In the genomic region with DNA sequence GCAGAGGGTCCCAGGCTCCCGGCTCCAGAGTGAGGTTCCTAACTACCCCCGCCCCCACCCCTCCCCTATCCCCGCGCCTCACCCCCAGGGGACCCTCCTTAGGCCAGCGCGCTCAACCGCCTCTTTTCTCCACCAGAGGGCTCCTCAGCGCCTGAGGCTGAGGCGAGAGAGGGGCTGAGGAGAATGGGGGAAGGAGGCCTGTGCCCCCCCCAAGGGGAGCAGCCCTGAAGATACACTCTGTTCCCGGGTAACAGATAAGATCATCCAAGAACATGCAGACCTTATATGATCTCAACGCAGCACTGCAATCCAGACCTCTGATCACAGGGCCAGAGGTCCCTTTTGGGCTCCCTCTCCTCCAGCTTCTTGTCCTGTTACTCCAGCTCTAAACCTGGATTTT, we compare ENCODE assay signal across 8 cellular contexts. TPM values are rescaled to one million over a fixed set of nuclear protein-coding genes. Genes with fewer than 3 reads are reported as not detected.
DNase-seq lines count a peak whose midpoint lies in the region; ATAC-seq and TF ChIP-seq lines count a peak whose summit lies in the region.

No MANE protein-coding gene starts in this region.

- WGBS in heart right ventricle, 2 donors: 36 to 43% methylated on average over 11 of the region's 11 CpGs

- no peak overlapping the region for H3K27ac Mint-ChIP-seq in activated T-cell treated with anti-CD3 and anti-CD28 coated beads, Interleukin-2, amount 50 U/mL, for 72 hours

- peak; percentile 74 for TF ChIP-seq CTCF in Loucy (conservative IDR thresholded peaks at IDR 0.05; ENCODE audit: low read length)
- peak in 8 of 9 donors; percentile 31 to 68 (median 61) for TF ChIP-seq CTCF in heart right ventricle (IDR thresholded peaks at IDR 0.05)

- H3K4me3 ChIP-seq in Loucy (ENCODE audit: low read length, poor library complexity, severe bottlenecking) (no peak overlapping the region), heart right ventricle (peak overlapping the region in 1 of 10 donors; percentile 8)

- H3K36me3 Mint-ChIP-seq in activated T-cell treated with anti-CD3 and anti-CD28 coated beads, Interleukin-2, amount 50 U/mL, for 72 hours (ENCODE audit: insufficient read depth in 2 of 2): peaks cover 7 to 10% of the 10 kb centered on the region in 2 donors

- H3K9ac ChIP-seq in Loucy (ENCODE audit: low read depth, low read length, poor library complexity, severe bottlenecking): no peak overlapping the region

- H3K27me3 Mint-ChIP-seq in activated T-cell treated with anti-CD3 and anti-CD28 coated beads, Interleukin-2, amount 50 U/mL, for 72 hours (ENCODE audit: low read depth): no peaks in the 10 kb centered on the region

- H3K4me2 ChIP-seq in Loucy (ENCODE audit: low read depth, low read length, poor library complexity, severe bottlenecking): no peak overlapping the region

- no peak overlapping the region for H3K4me3 Mint-ChIP-seq in activated T-cell treated with anti-CD3 and anti-CD28 coated beads, Interleukin-2, amount 50 U/mL, for 72 hours

- no peaks in the 10 kb centered on the region for H3K9me2 ChIP-seq in Loucy (replicated peaks; ENCODE audit: low read depth, low read length)

- H3K27ac ChIP-seq in heart right ventricle: peak overlapping the region in 4 of 10 donors; percentile 19 to 46 (median 32)

- H3K27me3 ChIP-seq in Loucy (ENCODE audit: insufficient read depth, low read length, poor library complexity, severe bottlenecking): no peaks in the 10 kb centered on the region
- H3K27me3 ChIP-seq in heart right ventricle: no peaks in the 10 kb centered on the region

- peaks cover 13% of the 10 kb centered on the region for H3K4me1 Mint-ChIP-seq in activated T-cell treated with anti-CD3 and anti-CD28 coated beads, Interleukin-2, amount 50 U/mL, for 72 hours (ENCODE audit: low read depth)

- H3K9me3 Mint-ChIP-seq in activated T-cell treated with anti-CD3 and anti-CD28 coated beads, Interleukin-2, amount 50 U/mL, for 72 hours: no peaks in the 10 kb centered on the region

- DNase-seq in COLO668 (lab: John Stamatoyannopoulos, UW; ENCODE audit: unreplicated experiment) (peak; percentile 1), heart right ventricle (peak in 1 of 2 donors; percentile 54), NOMO-1 treated with DMSO at 0.1 percent for 48 hours (lab: John Stamatoyannopoulos, UW; ENCODE audit: unreplicated experiment) (no peak)
- peak; percentile 46 to 48 for DNase-seq in activated T-cell treated with anti-CD3 and anti-CD28 coated beads, Interleukin-2, amount 50 U/mL, for 72 hours
- DNase-seq in stimulated activated CD4-positive, alpha-beta T cell treated with anti-CD3 and anti-CD28 coated beads, Interleukin-1b, Interleukin-23, amount 100 ng/mL, for 4 hours (ENCODE audit: low read depth in 2 of 2): peak; percentile 23 to 49

- no peaks in the 10 kb centered on the region for H3F3A ChIP-seq in Loucy (ENCODE audit: low read depth)

- H3K4me1 ChIP-seq in Loucy (ENCODE audit: insufficient read depth, low read length, poor library complexity, severe bottlenecking): no peaks in the 10 kb centered on the region
- peaks cover 6 to 50% (median 16%) of the 10 kb centered on the region in 9 donors for H3K4me1 ChIP-seq in heart right ventricle

- H2AFZ ChIP-seq in Loucy (ENCODE audit: low read length): no peak overlapping the region

- ATAC-seq in activated T-cell treated with anti-CD3 and anti-CD28 coated beads, Interleukin-2, amount 50 U/mL, for 72 hours (replicated peaks in 1 of 2): peak; percentile 69 to 79
- ATAC-seq in heart right ventricle (peak; percentile 53 to 80 (median 70)), GM18868 (IDR thresholded peaks at IDR 0.05; ENCODE audit: unreplicated experiment) (no peak), HG03378 (IDR thresholded peaks at IDR 0.05; ENCODE audit: unreplicated experiment) (no peak)

- intact Hi-C loops in heart right ventricle (cut with DNase I): loop anchor here (1.0 to 10.0 kb wide), 7 partner anchors 191 to 286 kb away; partner anchors contain the start of gene TRERF1 (in 5 of the 10)

- no peaks in the 10 kb centered on the region for H3K79me2 ChIP-seq in Loucy (ENCODE audit: insufficient read depth, low read length)

- H3K9me3 ChIP-seq in Loucy (ENCODE audit: insufficient read depth, low read depth, low read length) (no peaks in the 10 kb centered on the region), heart right ventricle (no peaks in the 10 kb centered on the region)

- H4K20me1 ChIP-seq in Loucy (ENCODE audit: insufficient read depth, low read length, poor library complexity, severe bottlenecking): no peaks in the 10 kb centered on the region

- H3K36me3 ChIP-seq in Loucy (ENCODE audit: insufficient read depth, low read length): peaks cover 27% of the 10 kb centered on the region; the same call in 1 of the 2 replicates
- H3K36me3 ChIP-seq in heart right ventricle: peaks cover 0 to 33% (median 0%) of the 10 kb centered on the region in 9 donors

RNA-seq across cellular contexts. Expression of gene MRPS10, which starts 43.3 kb away (rescaled TPM):
- 10 to 100 TPM; 39.0 to 39.8 TPM for total RNA-seq in activated T-cell treated with anti-CD3 and anti-CD28 coated beads, Interleukin-2, amount 50 U/mL, for 72 hours
- 10 to 100 TPM; 47.4 to 82.1 (median 63.1) TPM for total RNA-seq in heart right ventricle
- 10 to 100 TPM; 22.6 to 30.7 TPM for polyA plus RNA-seq in heart right ventricle

Comparison
In these comparisons a context has a peak if more than half of its experiments do, and no peak if none do; other contexts are left out.
1. ATAC-seq: peak in activated T-cell treated with anti-CD3 and anti-CD28 coated beads, Interleukin-2, amount 50 U/mL, for 72 hours (2 of 2) and heart right ventricle (8 of 8); none in GM18868 (single experiment) and HG03378 (single experiment).